ENCODE assay signal across 16 cellular contexts in the genomic region with DNA sequence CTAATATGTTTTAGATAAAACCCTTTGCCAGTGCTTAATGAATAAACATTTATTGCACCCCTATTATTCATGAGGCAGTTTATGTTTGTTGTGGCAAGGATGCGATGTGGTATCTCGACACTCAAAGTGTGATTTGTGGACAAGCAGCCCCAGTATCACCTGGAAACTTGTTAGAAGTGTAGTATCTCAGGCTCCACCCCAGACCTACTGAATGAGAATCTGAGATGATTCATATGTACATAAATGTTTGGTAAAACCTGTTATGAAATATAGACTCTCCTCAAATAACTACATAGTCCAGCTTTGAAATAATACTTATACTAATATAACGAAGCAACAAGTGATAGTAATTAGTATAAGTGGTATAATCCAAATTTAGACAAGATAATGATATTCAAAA.
DNase-seq lines count a peak whose midpoint lies in the region; ATAC-seq and TF ChIP-seq lines count a peak whose summit lies in the region.
"Had no signal": no experiment of that assay in that cellular context is flagged by ENCODE, and none has a peak within 500 bp of the region (broad histone marks: within the 10 kb centered on the region; RNA-seq: fewer than 3 reads in every experiment).

No MANE protein-coding gene starts in this region.

- H2AFZ ChIP-seq in PC-3 (ENCODE audit: low read length) = no peak overlapping the region
- H2AFZ ChIP-seq: GM23338 had no signal

- POLR2A ChIA-PET in PC-3 (lab: Charles Lee; ENCODE audit: unreplicated experiment) = no interaction called here

- DNase-seq in PC-3 = peak; percentile 17
- no peak for DNase-seq in RWPE2 (ENCODE audit: low spot score)
- DNase-seq in foreskin keratinocyte = peak; percentile 6 to 44
- DNase-seq in NCI-H2107 (lab: John Stamatoyannopoulos, UW) = no peak
- DNase-seq in SKM-1 (lab: John Stamatoyannopoulos, UW; ENCODE audit: unreplicated experiment) = no peak
- DNase-seq: Caco-2; CD4-positive, CD25-positive, alpha-beta regulatory T cell; CD8-positive, alpha-beta T cell; DMS153; DND-41; H9 had no signal

- no peak overlapping the region for H3K9ac ChIP-seq in PC-3 (ENCODE audit: low read length)
- H3K9ac ChIP-seq: BLaER1 had no signal

- H3K9me3 ChIP-seq in PC-3 (ENCODE audit: low read length) (peaks cover 25% of the 10 kb centered on the region), RWPE2 (ENCODE audit: severe bottlenecking) (no peaks in the 10 kb centered on the region)
- H3K9me3 ChIP-seq: BLaER1, Caco-2 had no signal

- no peak for TF ChIP-seq CTCF in PC-3 (conservative IDR thresholded peaks at IDR 0.05; ENCODE audit: low read depth, low read length)
- no peak for TF ChIP-seq CTCF in RWPE2 (IDR thresholded peaks at IDR 0.05; ENCODE audit: poor library complexity, severe bottlenecking)
- TF ChIP-seq CTCF in foreskin keratinocyte (conservative IDR thresholded peaks at IDR 0.05) = no peak

- H3K36me3 ChIP-seq in PC-3 (ENCODE audit: low read depth, low read length) (no peaks in the 10 kb centered on the region), RWPE2 (ENCODE audit: low read depth) (no peaks in the 10 kb centered on the region)
- H3K36me3 ChIP-seq: BLaER1 had no signal

- intact Hi-C loops in PC-3 (cut with micrococcal nuclease) = no loop called here

- no TSS peak for BruUV-seq in PC-3 (replicated peaks; lab: Mats Ljungman, UMichigan)

- H3K27ac ChIP-seq in PC-3 (ENCODE audit: low read length) (no peak overlapping the region), RWPE2 (ENCODE audit: poor library complexity, severe bottlenecking) (no peak overlapping the region), foreskin keratinocyte (no peak overlapping the region)
- H3K27ac ChIP-seq: BLaER1, C4-2B had no signal

- no peaks in the 10 kb centered on the region for H3K9me2 ChIP-seq in PC-3 (replicated peaks; ENCODE audit: low read length)

- H3K4me2 ChIP-seq in PC-3 (ENCODE audit: low read length) = no peak overlapping the region
- H3K4me2 ChIP-seq: BLaER1, GM23338 had no signal

- ATAC-seq in PC-3 = no peak
- ATAC-seq in RWPE2 (ENCODE audit: low read depth) = peak; percentile 65
- ATAC-seq in foreskin keratinocyte = no peak
- ATAC-seq in GM21360 (IDR thresholded peaks at IDR 0.05; ENCODE audit: unreplicated experiment) = no peak
- ATAC-seq: CD8-positive, alpha-beta T cell; GM23338; HCT116 had no signal

- H3K4me1 ChIP-seq in PC-3 (ENCODE audit: insufficient read depth, low read length) (no peaks in the 10 kb centered on the region), RWPE2 (ENCODE audit: insufficient read depth, poor library complexity, severe bottlenecking) (peaks cover 40% of the 10 kb centered on the region), foreskin keratinocyte (peaks cover 14% of the 10 kb centered on the region)
- H3K4me1 ChIP-seq: Caco-2 had no signal

- no peaks in the 10 kb centered on the region for H3K27me3 ChIP-seq in PC-3 (ENCODE audit: low read length)
- no peaks in the 10 kb centered on the region for H3K27me3 ChIP-seq in RWPE2 (ENCODE audit: insufficient read depth, poor library complexity, severe bottlenecking)
- H3K27me3 ChIP-seq in foreskin keratinocyte = no peaks in the 10 kb centered on the region
- H3K27me3 ChIP-seq: BLaER1 had no signal

- H3K4me3 ChIP-seq in PC-3 (ENCODE audit: low read length) (no peak overlapping the region), RWPE2 (ENCODE audit: severe bottlenecking) (no peak overlapping the region)
- H3K4me3 ChIP-seq: BLaER1, GM23338 had no signal

- H4K20me1 ChIP-seq in PC-3 (ENCODE audit: low read length) = no peaks in the 10 kb centered on the region
- H4K20me1 ChIP-seq: BLaER1 had no signal

- H3F3A ChIP-seq in PC-3 (ENCODE audit: low read length, unreplicated experiment) = no peaks in the 10 kb centered on the region

- CTCF ChIA-PET in PC-3 (lab: Charles Lee) = no interaction called here

- H3K79me2 ChIP-seq in PC-3 (ENCODE audit: low read length) = no peaks in the 10 kb centered on the region

Comparison
In these comparisons a context has a peak if more than half of its experiments do, and no peak if none do; other contexts are left out.
1. DNase-seq: peak in PC-3 (single experiment) and foreskin keratinocyte (2 of 2); none in RWPE2 (single experiment), NCI-H2107 (single experiment) and SKM-1 (single experiment).